ENCODE assay signal across 10 cellular contexts in genomic region chr13:35512271-35512920, GRCh38. TPM values are rescaled to one million over a fixed set of nuclear protein-coding genes. Genes with fewer than 3 reads are reported as not detected.
DNase-seq lines count a peak whose midpoint lies in the region; FAIRE-seq and TF ChIP-seq lines count a peak whose summit lies in the region.
"Had no signal": no experiment of that assay in that cellular context is flagged by ENCODE, and none has a peak within 500 bp of the region (broad histone marks: within the 10 kb centered on the region; RNA-seq: fewer than 3 reads in every experiment).

No MANE protein-coding gene starts in this region.

- H3K9ac ChIP-seq in endothelial cell of umbilical vein (replicated peaks; ENCODE audit: extremely low read depth, insufficient read depth, low read length) = no peak overlapping the region

- intact Hi-C loops in endothelial cell of umbilical vein (cut with micrococcal nuclease) (no loop called here), prostate gland (cut with DNase I) (no loop called here)
- intact Hi-C loops in activated CD4-positive, alpha-beta T cell treated with anti-CD3 and anti-CD28 coated beads, Interleukin-2, amount 10 ng/mL, durations not matched to agents 24 days and 14 days (cut with micrococcal nuclease) = no loop called here

- no peaks in the 10 kb centered on the region for H3K9me3 Mint-ChIP-seq in activated CD4-positive, alpha-beta T cell treated with anti-CD3 and anti-CD28 coated beads, Interleukin-2, amount 10 ng/mL, durations not matched to agents 24 days and 14 days
- H3K9me3 Mint-ChIP-seq: activated naive CD8-positive, alpha-beta T cell treated with anti-CD3 and anti-CD28 coated beads for 36 hours had no signal

- H3K79me2 ChIP-seq in endothelial cell of umbilical vein (ENCODE audit: control insufficient read depth, insufficient read depth, low read length) = no peaks in the 10 kb centered on the region

- no peak overlapping the region for H3K27ac Mint-ChIP-seq in activated CD4-positive, alpha-beta T cell treated with anti-CD3 and anti-CD28 coated beads, Interleukin-2, amount 10 ng/mL, durations not matched to agents 24 days and 14 days
- H3K27ac Mint-ChIP-seq: activated naive CD8-positive, alpha-beta T cell treated with anti-CD3 and anti-CD28 coated beads for 36 hours had no signal

- H2AFZ ChIP-seq in endothelial cell of umbilical vein (ENCODE audit: low read depth, low read length) = no peak overlapping the region

- H3K36me3 Mint-ChIP-seq in activated CD4-positive, alpha-beta T cell treated with anti-CD3 and anti-CD28 coated beads, Interleukin-2, amount 10 ng/mL, durations not matched to agents 24 days and 14 days (ENCODE audit: low read depth) = no peaks in the 10 kb centered on the region
- H3K36me3 Mint-ChIP-seq: activated naive CD8-positive, alpha-beta T cell treated with anti-CD3 and anti-CD28 coated beads for 36 hours had no signal

- POLR2A ChIA-PET in endothelial cell of umbilical vein (lab: Charles Lee) = no interaction called here

- 48% methylated on average over 5 of the region's 5 CpGs for WGBS in prostate gland

- TF ChIP-seq CTCF in endothelial cell of umbilical vein (IDR thresholded peaks at IDR 0.05; ENCODE audit: extremely low read depth in 1 of 2, insufficient read depth in 1 of 2, low read depth in 1 of 2, low read length in 2 of 2) (no peak), prostate gland (IDR thresholded peaks at IDR 0.05) (no peak)

- H3K36me3 ChIP-seq in endothelial cell of umbilical vein (ENCODE audit: control insufficient read depth in 2 of 2, extremely low read depth in 1 of 2, insufficient read depth in 2 of 2, low read length in 2 of 2) (no peaks in the 10 kb centered on the region), prostate gland (no peaks in the 10 kb centered on the region), H7 (replicated peaks; ENCODE audit: control insufficient read depth, insufficient read depth, low read length) (no peaks in the 10 kb centered on the region)

- DNase-seq in EH (ENCODE audit: low read depth) (peak; percentile 94), OCI-M2 (lab: John Stamatoyannopoulos, UW; ENCODE audit: unreplicated experiment) (peak; percentile 64), endothelial cell of umbilical vein (ENCODE audit: low read depth, low spot score) (peak; percentile 62), non-pigmented ciliary epithelial cell (ENCODE audit: low read depth) (peak; percentile 86), prostate gland (ENCODE audit: low spot score) (no peak), H7 (no peak), iPS-NIHi11 (ENCODE audit: low spot score) (no peak)
- no peak for DNase-seq in activated CD4-positive, alpha-beta T cell treated with anti-CD3 and anti-CD28 coated beads, Interleukin-2, amount 10 ng/mL, durations not matched to agents 24 days and 14 days
- DNase-seq: activated naive CD8-positive, alpha-beta T cell treated with anti-CD3 and anti-CD28 coated beads for 36 hours had no signal

- H3K4me2 ChIP-seq in endothelial cell of umbilical vein (ENCODE audit: insufficient read depth, low read length) = no peak overlapping the region

- H3K4me3 Mint-ChIP-seq in activated CD4-positive, alpha-beta T cell treated with anti-CD3 and anti-CD28 coated beads, Interleukin-2, amount 10 ng/mL, durations not matched to agents 24 days and 14 days = no peak overlapping the region
- H3K4me3 Mint-ChIP-seq: activated naive CD8-positive, alpha-beta T cell treated with anti-CD3 and anti-CD28 coated beads for 36 hours had no signal

- no peak overlapping the region for H3K27ac ChIP-seq in endothelial cell of umbilical vein (ENCODE audit: insufficient read depth, low read depth, low read length)
- H3K27ac ChIP-seq in prostate gland = no peak overlapping the region

- TF ChIP-seq POLR2A in endothelial cell of umbilical vein (IDR thresholded peaks at IDR 0.05; ENCODE audit: low read depth, low read length) (no peak), prostate gland (IDR thresholded peaks at IDR 0.05) (no peak)

- H3K4me3 ChIP-seq in endothelial cell of umbilical vein (replicated peaks in 1 of 3; ENCODE audit: insufficient read depth in 1 of 3, low read depth in 1 of 3, low read length in 3 of 3) (no peak overlapping the region), prostate gland (no peak overlapping the region), H7 (ENCODE audit: insufficient read depth, low read depth, low read length) (no peak overlapping the region)
- H3K4me3 ChIP-seq: K562 had no signal

- dilution Hi-C loops in endothelial cell of umbilical vein (cut with MboI; ENCODE audit: extremely low pct_ligation_motif_present, low sequenced_read_pairs) = no loop called here

- H4K20me1 ChIP-seq in endothelial cell of umbilical vein (replicated peaks; ENCODE audit: control insufficient read depth, extremely low read depth, insufficient read depth, low read length) = no peaks in the 10 kb centered on the region

- BruUV-seq in endothelial cell of umbilical vein (replicated peaks; lab: Mats Ljungman, UMichigan) = no TSS peak

- CTCF ChIA-PET in endothelial cell of umbilical vein (lab: Charles Lee) = interaction anchor here (0.6 to 1.3 kb wide), 9 partner anchors 8 to 302 kb away, joined by 3 to 4 read pairs (median 3); no protein-coding TSS in a partner anchor

- no peaks in the 10 kb centered on the region for H3K9me1 ChIP-seq in endothelial cell of umbilical vein (replicated peaks; ENCODE audit: control insufficient read depth, extremely low read depth, insufficient read depth, low read length)

- H3K27me3 ChIP-seq in endothelial cell of umbilical vein (ENCODE audit: control insufficient read depth in 2 of 2, insufficient read depth in 2 of 2, low read length in 2 of 2) = no peaks in the 10 kb centered on the region
- no peaks in the 10 kb centered on the region for H3K27me3 ChIP-seq in prostate gland (replicated peaks; ENCODE audit: insufficient read depth)
- H3K27me3 ChIP-seq in H7 (ENCODE audit: control insufficient read depth, insufficient read depth, low read length) = no peaks in the 10 kb centered on the region

- H3K27me3 Mint-ChIP-seq in activated CD4-positive, alpha-beta T cell treated with anti-CD3 and anti-CD28 coated beads, Interleukin-2, amount 10 ng/mL, durations not matched to agents 24 days and 14 days = no peaks in the 10 kb centered on the region
- H3K27me3 Mint-ChIP-seq: activated naive CD8-positive, alpha-beta T cell treated with anti-CD3 and anti-CD28 coated beads for 36 hours had no signal

- no peaks in the 10 kb centered on the region for H3K9me3 ChIP-seq in endothelial cell of umbilical vein (replicated peaks; ENCODE audit: control insufficient read depth, insufficient read depth, low read length)
- H3K9me3 ChIP-seq in prostate gland = no peaks in the 10 kb centered on the region

- H3K4me1 Mint-ChIP-seq in activated CD4-positive, alpha-beta T cell treated with anti-CD3 and anti-CD28 coated beads, Interleukin-2, amount 10 ng/mL, durations not matched to agents 24 days and 14 days = no peaks in the 10 kb centered on the region
- H3K4me1 Mint-ChIP-seq: activated naive CD8-positive, alpha-beta T cell treated with anti-CD3 and anti-CD28 coated beads for 36 hours had no signal

- peak; percentile 68 for FAIRE-seq in endothelial cell of umbilical vein (lab: Jason Lieb, UNC)
- FAIRE-seq: K562 had no signal

- H3K4me1 ChIP-seq in endothelial cell of umbilical vein (ENCODE audit: control insufficient read depth, extremely low read depth, insufficient read depth, low read length) (no peaks in the 10 kb centered on the region), prostate gland (replicated peaks) (no peaks in the 10 kb centered on the region)

TF ChIP-seq in endothelial cell of umbilical vein, 7 proteins besides CTCF, POLR2A, EP300 and RAD21:
- TF ChIP-seq GATA2 (IDR thresholded peaks at IDR 0.05; ENCODE audit: insufficient read depth, insufficient read length, low read depth, low read length) (no peak), FOS (IDR thresholded peaks at IDR 0.05; ENCODE audit: borderline replicate concordance, insufficient read depth, low read length) (peak; percentile 47)

RNA-seq across cellular contexts. Expression of gene MAB21L1, which starts 35.9 kb away (rescaled TPM):
- total RNA-seq in endothelial cell of umbilical vein = not detected in 2 replicates
- 0.03 and 0.05 TPM in 2 replicates for polyA plus RNA-seq in endothelial cell of umbilical vein
- 0.04 and 0.07 TPM in 2 replicates for polyA plus RNA-seq in endothelial cell of umbilical vein (2011; cell fraction: cytosol; rRNA removed)
- 0.07 and 0.12 TPM in 2 replicates for polyA plus RNA-seq in endothelial cell of umbilical vein (2011; cell fraction: nucleus; rRNA removed)
- polyA plus RNA-seq in endothelial cell of umbilical vein (2012) = not detected in 2 replicates
- 0.06 and 0.49 TPM in 2 replicates for polyA minus RNA-seq in endothelial cell of umbilical vein
- not detected for polyA minus RNA-seq in endothelial cell of umbilical vein (2011; cell fraction: cytosol; rRNA and poly(A)+ RNA removed)
- polyA minus RNA-seq in endothelial cell of umbilical vein (2011; cell fraction: nucleus; rRNA and poly(A)+ RNA removed) = 0.14 TPM in 1 of 2 replicates, not detected in the other
- not detected in 2 replicates for total RNA-seq in activated CD4-positive, alpha-beta T cell treated with anti-CD3 and anti-CD28 coated beads, Interleukin-2, amount 10 ng/mL, durations not matched to agents 24 days and 14 days
- total RNA-seq in prostate gland = 1 to 10 TPM in 1 of 2 donors, under 1 TPM in 1; 0.51 to 3.1 TPM
- 0.07 TPM in 2 replicates for total RNA-seq in H7 (2014; rRNA removed; shearing (Covaris generic))
- total RNA-seq: K562 had no signal
- polyA plus RNA-seq: K562 had no signal

Comparison
In these comparisons a context has a peak if more than half of its experiments do, and no peak if none do; other contexts are left out.
1. DNase-seq: peak in EH (single experiment), OCI-M2 (single experiment), endothelial cell of umbilical vein (single experiment) and non-pigmented ciliary epithelial cell (single experiment); none in activated CD4-positive, alpha-beta T cell treated with anti-CD3 and anti-CD28 coated beads, Interleukin-2, amount 10 ng/mL, durations not matched to agents 24 days and 14 days (single experiment), prostate gland (single experiment), H7 (single experiment) and iPS-NIHi11 (single experiment).